ENCODE assay signal across 1 cellular context in the genomic region with DNA sequence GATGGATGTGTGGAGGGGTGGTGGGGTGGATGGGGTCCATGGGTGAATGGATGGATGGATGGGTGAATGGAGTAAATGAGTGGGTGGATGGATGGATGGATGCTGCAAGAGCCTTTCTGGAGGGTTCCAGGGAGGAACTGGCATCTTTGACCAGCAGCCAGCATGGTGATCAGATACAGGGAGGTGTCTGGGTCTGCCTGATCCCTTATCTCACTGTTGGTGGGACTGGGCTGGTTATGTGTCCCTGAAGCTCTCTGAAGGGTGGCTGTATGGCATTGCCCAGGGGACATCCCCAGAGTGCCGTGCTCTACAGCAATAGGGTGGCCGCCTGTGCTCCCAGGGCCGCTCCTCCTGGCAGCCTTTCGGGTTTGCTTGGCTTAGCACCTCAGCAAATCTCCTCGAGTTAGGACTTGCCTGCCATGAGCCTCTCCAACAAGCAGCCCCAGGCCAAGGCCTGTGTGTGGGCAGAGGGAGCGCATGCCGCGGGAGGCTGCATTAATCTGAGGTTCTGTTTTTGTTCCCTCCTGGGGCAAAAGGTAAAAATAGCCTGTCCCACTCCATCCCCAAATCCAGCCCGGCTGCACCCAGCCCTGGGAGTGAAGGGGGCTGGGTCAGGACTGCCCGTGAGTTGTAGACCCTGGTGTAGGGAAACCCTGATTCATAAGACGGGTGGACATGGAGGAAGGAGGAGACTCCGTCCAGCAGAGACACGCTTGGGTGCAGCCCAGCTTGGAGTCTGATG.
TF ChIP-seq lines count a peak whose summit lies in the region.

No MANE protein-coding gene starts in this region.

TF ChIP-seq in WTC11, 78 proteins besides CTCF, POLR2A, EP300 and RAD21:
- TF ChIP-seq, protein P1, sequence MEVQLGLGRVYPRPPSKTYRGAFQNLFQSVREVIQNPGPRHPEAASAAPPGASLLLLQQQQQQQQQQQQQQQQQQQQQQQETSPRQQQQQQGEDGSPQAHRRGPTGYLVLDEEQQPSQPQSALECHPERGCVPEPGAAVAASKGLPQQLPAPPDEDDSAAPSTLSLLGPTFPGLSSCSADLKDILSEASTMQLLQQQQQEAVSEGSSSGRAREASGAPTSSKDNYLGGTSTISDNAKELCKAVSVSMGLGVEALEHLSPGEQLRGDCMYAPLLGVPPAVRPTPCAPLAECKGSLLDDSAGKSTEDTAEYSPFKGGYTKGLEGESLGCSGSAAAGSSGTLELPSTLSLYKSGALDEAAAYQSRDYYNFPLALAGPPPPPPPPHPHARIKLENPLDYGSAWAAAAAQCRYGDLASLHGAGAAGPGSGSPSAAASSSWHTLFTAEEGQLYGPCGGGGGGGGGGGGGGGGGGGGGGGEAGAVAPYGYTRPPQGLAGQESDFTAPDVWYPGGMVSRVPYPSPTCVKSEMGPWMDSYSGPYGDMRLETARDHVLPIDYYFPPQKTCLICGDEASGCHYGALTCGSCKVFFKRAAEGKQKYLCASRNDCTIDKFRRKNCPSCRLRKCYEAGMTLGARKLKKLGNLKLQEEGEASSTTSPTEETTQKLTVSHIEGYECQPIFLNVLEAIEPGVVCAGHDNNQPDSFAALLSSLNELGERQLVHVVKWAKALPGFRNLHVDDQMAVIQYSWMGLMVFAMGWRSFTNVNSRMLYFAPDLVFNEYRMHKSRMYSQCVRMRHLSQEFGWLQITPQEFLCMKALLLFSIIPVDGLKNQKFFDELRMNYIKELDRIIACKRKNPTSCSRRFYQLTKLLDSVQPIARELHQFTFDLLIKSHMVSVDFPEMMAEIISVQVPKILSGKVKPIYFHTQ (CRISPR knock-in tag; IDR thresholded peaks at IDR 0.05) = no peak
- TF ChIP-seq, protein P2, sequence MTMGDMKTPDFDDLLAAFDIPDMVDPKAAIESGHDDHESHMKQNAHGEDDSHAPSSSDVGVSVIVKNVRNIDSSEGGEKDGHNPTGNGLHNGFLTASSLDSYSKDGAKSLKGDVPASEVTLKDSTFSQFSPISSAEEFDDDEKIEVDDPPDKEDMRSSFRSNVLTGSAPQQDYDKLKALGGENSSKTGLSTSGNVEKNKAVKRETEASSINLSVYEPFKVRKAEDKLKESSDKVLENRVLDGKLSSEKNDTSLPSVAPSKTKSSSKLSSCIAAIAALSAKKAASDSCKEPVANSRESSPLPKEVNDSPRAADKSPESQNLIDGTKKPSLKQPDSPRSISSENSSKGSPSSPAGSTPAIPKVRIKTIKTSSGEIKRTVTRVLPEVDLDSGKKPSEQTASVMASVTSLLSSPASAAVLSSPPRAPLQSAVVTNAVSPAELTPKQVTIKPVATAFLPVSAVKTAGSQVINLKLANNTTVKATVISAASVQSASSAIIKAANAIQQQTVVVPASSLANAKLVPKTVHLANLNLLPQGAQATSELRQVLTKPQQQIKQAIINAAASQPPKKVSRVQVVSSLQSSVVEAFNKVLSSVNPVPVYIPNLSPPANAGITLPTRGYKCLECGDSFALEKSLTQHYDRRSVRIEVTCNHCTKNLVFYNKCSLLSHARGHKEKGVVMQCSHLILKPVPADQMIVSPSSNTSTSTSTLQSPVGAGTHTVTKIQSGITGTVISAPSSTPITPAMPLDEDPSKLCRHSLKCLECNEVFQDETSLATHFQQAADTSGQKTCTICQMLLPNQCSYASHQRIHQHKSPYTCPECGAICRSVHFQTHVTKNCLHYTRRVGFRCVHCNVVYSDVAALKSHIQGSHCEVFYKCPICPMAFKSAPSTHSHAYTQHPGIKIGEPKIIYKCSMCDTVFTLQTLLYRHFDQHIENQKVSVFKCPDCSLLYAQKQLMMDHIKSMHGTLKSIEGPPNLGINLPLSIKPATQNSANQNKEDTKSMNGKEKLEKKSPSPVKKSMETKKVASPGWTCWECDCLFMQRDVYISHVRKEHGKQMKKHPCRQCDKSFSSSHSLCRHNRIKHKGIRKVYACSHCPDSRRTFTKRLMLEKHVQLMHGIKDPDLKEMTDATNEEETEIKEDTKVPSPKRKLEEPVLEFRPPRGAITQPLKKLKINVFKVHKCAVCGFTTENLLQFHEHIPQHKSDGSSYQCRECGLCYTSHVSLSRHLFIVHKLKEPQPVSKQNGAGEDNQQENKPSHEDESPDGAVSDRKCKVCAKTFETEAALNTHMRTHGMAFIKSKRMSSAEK (CRISPR knock-in tag; IDR thresholded peaks at IDR 0.05; ENCODE audit: borderline replicate concordance) = no peak
- no peak for TF ChIP-seq NR2C2 (CRISPR knock-in tag; IDR thresholded peaks at IDR 0.05)
- no peak for TF ChIP-seq ZNF396 (CRISPR knock-in tag; IDR thresholded peaks at IDR 0.05; ENCODE audit: borderline replicate concordance)
- TF ChIP-seq ATF1 (CRISPR knock-in tag; IDR thresholded peaks at IDR 0.05) = no peak
- TF ChIP-seq, protein P3, sequence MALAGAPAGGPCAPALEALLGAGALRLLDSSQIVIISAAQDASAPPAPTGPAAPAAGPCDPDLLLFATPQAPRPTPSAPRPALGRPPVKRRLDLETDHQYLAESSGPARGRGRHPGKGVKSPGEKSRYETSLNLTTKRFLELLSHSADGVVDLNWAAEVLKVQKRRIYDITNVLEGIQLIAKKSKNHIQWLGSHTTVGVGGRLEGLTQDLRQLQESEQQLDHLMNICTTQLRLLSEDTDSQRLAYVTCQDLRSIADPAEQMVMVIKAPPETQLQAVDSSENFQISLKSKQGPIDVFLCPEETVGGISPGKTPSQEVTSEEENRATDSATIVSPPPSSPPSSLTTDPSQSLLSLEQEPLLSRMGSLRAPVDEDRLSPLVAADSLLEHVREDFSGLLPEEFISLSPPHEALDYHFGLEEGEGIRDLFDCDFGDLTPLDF (CRISPR knock-in tag; IDR thresholded peaks at IDR 0.05) = no peak
- TF ChIP-seq ELF4 (CRISPR knock-in tag; IDR thresholded peaks at IDR 0.05; ENCODE audit: low read depth) = no peak
